Comparison of ENCODE assay signal across 16 cellular contexts in the genomic region with DNA sequence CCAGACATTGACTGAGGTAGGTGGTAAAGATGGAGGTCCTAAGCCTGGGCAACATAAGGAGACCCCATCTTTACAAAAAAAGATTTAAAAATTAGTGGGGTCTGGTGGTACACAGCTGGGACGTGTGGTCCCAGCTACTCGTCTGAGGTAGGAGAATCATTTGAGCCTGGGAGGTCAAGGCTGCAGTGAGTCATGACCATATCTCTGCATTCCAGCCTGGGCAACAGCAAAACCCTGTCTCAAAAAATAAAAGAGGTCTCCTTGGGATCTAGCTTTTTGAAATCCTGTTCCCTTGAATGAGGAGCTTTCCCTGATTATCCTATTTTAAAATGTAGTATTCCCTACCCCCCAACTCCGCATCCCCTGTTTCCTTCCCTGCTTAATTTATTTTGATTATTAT.
DNase-seq lines count a peak whose midpoint lies in the region; ATAC-seq and TF ChIP-seq lines count a peak whose summit lies in the region.
"Had no signal": no experiment of that assay in that cellular context is flagged by ENCODE, and none has a peak within 500 bp of the region (broad histone marks: within the 10 kb centered on the region; RNA-seq: fewer than 3 reads in every experiment).

No MANE protein-coding gene starts in this region.

- peaks cover 18% of the 10 kb centered on the region for H3K36me3 Mint-ChIP-seq in activated CD8-positive, alpha-beta T cell treated with anti-CD3 and anti-CD28 coated beads for 36 hours (ENCODE audit: low read depth)
- peaks cover 29% of the 10 kb centered on the region for H3K36me3 Mint-ChIP-seq in activated CD8-positive, alpha-beta T cell treated with anti-CD3 and anti-CD28 coated beads, Interleukin-2, amount 10 ng/mL, durations not matched to agents 7 days and 5 days (ENCODE audit: low read depth)

- ATAC-seq in activated CD8-positive, alpha-beta T cell treated with anti-CD3 and anti-CD28 coated beads for 36 hours, result no peak
- ATAC-seq in activated CD8-positive, alpha-beta T cell treated with anti-CD3 and anti-CD28 coated beads, Interleukin-2, amount 10 ng/mL, durations not matched to agents 7 days and 5 days, result no peak
- ATAC-seq in GM19351 (IDR thresholded peaks at IDR 0.05; ENCODE audit: unreplicated experiment) (no peak), HG03039 (IDR thresholded peaks at IDR 0.05; ENCODE audit: unreplicated experiment) (no peak)
- ATAC-seq: GM23338 had no signal

- in situ Hi-C loops in KBM-7 (cut with MboI; ENCODE audit: low pct_unique_long_range_greater_than_20kb, low sequenced_read_pairs), result no loop called here

- CTCF ChIA-PET in activated CD8-positive, alpha-beta T cell treated with anti-CD3 and anti-CD28 coated beads for 36 hours (lab: Charles Lee), result no interaction called here
- CTCF ChIA-PET in activated CD8-positive, alpha-beta T cell treated with anti-CD3 and anti-CD28 coated beads, Interleukin-2, amount 10 ng/mL, durations not matched to agents 7 days and 5 days (lab: Charles Lee), result no interaction called here

- H3K4me3 Mint-ChIP-seq in activated CD8-positive, alpha-beta T cell treated with anti-CD3 and anti-CD28 coated beads for 36 hours, result no peak overlapping the region
- no peak overlapping the region for H3K4me3 Mint-ChIP-seq in activated CD8-positive, alpha-beta T cell treated with anti-CD3 and anti-CD28 coated beads, Interleukin-2, amount 10 ng/mL, durations not matched to agents 7 days and 5 days
- H3K4me3 Mint-ChIP-seq: GM23338 had no signal

- no peak for DNase-seq in activated CD8-positive, alpha-beta T cell treated with anti-CD3 and anti-CD28 coated beads for 36 hours
- DNase-seq in activated CD8-positive, alpha-beta T cell treated with anti-CD3 and anti-CD28 coated beads, Interleukin-2, amount 10 ng/mL, durations not matched to agents 7 days and 5 days, result no peak
- DNase-seq in astrocyte of the hippocampus (ENCODE audit: low read depth, low spot score), result peak; percentile 26
- DNase-seq in glomerular visceral epithelial cell (ENCODE audit: extremely low spot score), result peak; percentile 4
- no peak for DNase-seq in KBM-7
- no peak for DNase-seq in GOT3 (lab: John Stamatoyannopoulos, UW)
- DNase-seq: MV-4-11, NCI-H1436, NCI-H2029 treated with DMSO at 0.1 percent for 48 hours, NCI-H510A treated with DMSO at 0.1 percent for 48 hours, Peyer's patch, Right ventricle myocardium superior, SK-N-SH had no signal

- H3K27ac Mint-ChIP-seq in activated CD8-positive, alpha-beta T cell treated with anti-CD3 and anti-CD28 coated beads for 36 hours, result peak overlapping the region; percentile 25
- no peak overlapping the region for H3K27ac Mint-ChIP-seq in activated CD8-positive, alpha-beta T cell treated with anti-CD3 and anti-CD28 coated beads, Interleukin-2, amount 10 ng/mL, durations not matched to agents 7 days and 5 days
- H3K27ac Mint-ChIP-seq: GM23338 had no signal

- intact Hi-C loops in activated CD8-positive, alpha-beta T cell treated with anti-CD3 and anti-CD28 coated beads for 36 hours (cut with micrococcal nuclease), result no loop called here

- H3K27me3 Mint-ChIP-seq in activated CD8-positive, alpha-beta T cell treated with anti-CD3 and anti-CD28 coated beads for 36 hours, result no peaks in the 10 kb centered on the region
- no peaks in the 10 kb centered on the region for H3K27me3 Mint-ChIP-seq in activated CD8-positive, alpha-beta T cell treated with anti-CD3 and anti-CD28 coated beads, Interleukin-2, amount 10 ng/mL, durations not matched to agents 7 days and 5 days (ENCODE audit: low read depth)

- H3K4me1 Mint-ChIP-seq in activated CD8-positive, alpha-beta T cell treated with anti-CD3 and anti-CD28 coated beads for 36 hours (ENCODE audit: low read depth), result no peaks in the 10 kb centered on the region
- no peaks in the 10 kb centered on the region for H3K4me1 Mint-ChIP-seq in activated CD8-positive, alpha-beta T cell treated with anti-CD3 and anti-CD28 coated beads, Interleukin-2, amount 10 ng/mL, durations not matched to agents 7 days and 5 days (ENCODE audit: low read depth)

- H3K9me3 Mint-ChIP-seq in activated CD8-positive, alpha-beta T cell treated with anti-CD3 and anti-CD28 coated beads for 36 hours, result no peaks in the 10 kb centered on the region
- no peaks in the 10 kb centered on the region for H3K9me3 Mint-ChIP-seq in activated CD8-positive, alpha-beta T cell treated with anti-CD3 and anti-CD28 coated beads, Interleukin-2, amount 10 ng/mL, durations not matched to agents 7 days and 5 days (ENCODE audit: insufficient read depth)
- H3K9me3 Mint-ChIP-seq: GM23338 had no signal

- TF ChIP-seq CTCF in activated CD8-positive, alpha-beta T cell treated with anti-CD3 and anti-CD28 coated beads for 36 hours (IDR thresholded peaks at IDR 0.05), result no peak

- POLR2A ChIA-PET in activated CD8-positive, alpha-beta T cell treated with anti-CD3 and anti-CD28 coated beads for 36 hours (lab: Charles Lee), result no interaction called here
- POLR2A ChIA-PET in activated CD8-positive, alpha-beta T cell treated with anti-CD3 and anti-CD28 coated beads, Interleukin-2, amount 10 ng/mL, durations not matched to agents 7 days and 5 days (lab: Charles Lee), result no interaction called here

Comparison
In these comparisons a context has a peak if more than half of its experiments do, and no peak if none do; other contexts are left out.
1. DNase-seq: peak in astrocyte of the hippocampus (single experiment) and glomerular visceral epithelial cell (single experiment); none in activated CD8-positive, alpha-beta T cell treated with anti-CD3 and anti-CD28 coated beads for 36 hours (single experiment), activated CD8-positive, alpha-beta T cell treated with anti-CD3 and anti-CD28 coated beads, Interleukin-2, amount 10 ng/mL, durations not matched to agents 7 days and 5 days (single experiment), KBM-7 (single experiment) and GOT3 (single experiment).